In genomic region chr2:218290316-218291261, GRCh38 we compare ENCODE assay signal across 8 cellular contexts. TPM values are rescaled to one million over a fixed set of nuclear protein-coding genes. Genes with fewer than 3 reads are reported as not detected.
DNase-seq lines count a peak whose midpoint lies in the region; ATAC-seq and TF ChIP-seq lines count a peak whose summit lies in the region.

No MANE protein-coding gene starts in this region.

- no peaks in the 10 kb centered on the region for H3K27me3 ChIP-seq in effector memory CD4-positive, alpha-beta T cell (replicated peaks; ENCODE audit: control insufficient read depth, insufficient read depth, low read length, poor library complexity, severe bottlenecking)
- H3K27me3 ChIP-seq in prostate gland (replicated peaks; ENCODE audit: insufficient read depth) = no peaks in the 10 kb centered on the region

- ATAC-seq in GM19035 (IDR thresholded peaks at IDR 0.05; ENCODE audit: unreplicated experiment) = peak; percentile 42
- peak; percentile 55 for ATAC-seq in HG03175 (IDR thresholded peaks at IDR 0.05; ENCODE audit: unreplicated experiment)

- intact Hi-C loops in prostate gland (cut with DNase I) = loop anchor here (5.0 to 10.0 kb wide), 2 partner anchors 174 to 367 kb away; partner anchors contain the start of genes BCS1L and ZNF142

- H3K4me3 ChIP-seq in AG10803 (ENCODE audit: low read length) (peak overlapping the region; percentile 91), prostate gland (peak overlapping the region; percentile 75 to 79)
- peak overlapping the region; percentile 83 for H3K4me3 ChIP-seq in effector memory CD4-positive, alpha-beta T cell (ENCODE audit: insufficient read depth, low read depth, low read length, poor library complexity, severe bottlenecking)

- WGBS in prostate gland = 56% methylated on average over 12 of the region's 12 CpGs

- H3K27ac ChIP-seq in effector memory CD4-positive, alpha-beta T cell (ENCODE audit: insufficient read depth, low read length, poor library complexity, severe bottlenecking) = peak overlapping the region; percentile 99
- H3K27ac ChIP-seq in prostate gland = peak overlapping the region; percentile 94 to 96

- H3K9me3 ChIP-seq in effector memory CD4-positive, alpha-beta T cell (ENCODE audit: control insufficient read depth, low read length) = no peaks in the 10 kb centered on the region
- H3K9me3 ChIP-seq in prostate gland = no peaks in the 10 kb centered on the region

- no peaks in the 10 kb centered on the region for H3K36me3 ChIP-seq in effector memory CD4-positive, alpha-beta T cell (ENCODE audit: control insufficient read depth, insufficient read depth, low read length)
- H3K36me3 ChIP-seq in prostate gland = no peaks in the 10 kb centered on the region

- TF ChIP-seq CTCF in AG10803 (conservative IDR thresholded peaks at IDR 0.05; ENCODE audit: low read length) = no peak
- no peak for TF ChIP-seq CTCF in prostate gland (IDR thresholded peaks at IDR 0.05)

- H3K4me1 ChIP-seq in effector memory CD4-positive, alpha-beta T cell (ENCODE audit: control insufficient read depth, insufficient read depth, low read length, poor library complexity, severe bottlenecking) = peaks cover 55% of the 10 kb centered on the region
- H3K4me1 ChIP-seq in prostate gland (replicated peaks) = peaks cover 47% of the 10 kb centered on the region

- no peak for DNase-seq in AG10803 (ENCODE audit: low read depth)
- DNase-seq in T-helper 22 cell (ENCODE audit: low read depth) = peak; percentile 59
- peak; percentile 52 to 62 (median 60) for DNase-seq in effector memory CD4-positive, alpha-beta T cell
- DNase-seq in prostate gland (ENCODE audit: low spot score) = no peak
- no peak for DNase-seq in mucosa of gallbladder (ENCODE audit: low spot score)
- DNase-seq in activated CD4-positive, CD25-positive, alpha-beta regulatory T cell (lab: John Stamatoyannopoulos, UW) = no peak

- no peak for TF ChIP-seq POLR2A in prostate gland (IDR thresholded peaks at IDR 0.05)

RNA-seq across cellular contexts. Expression of gene TMBIM1, which starts 1.7 kb away (rescaled TPM):
- total RNA-seq in prostate gland (100 to 1,000 TPM; 139 to 193 TPM), mucosa of gallbladder (388 TPM)

RNA-seq across cellular contexts. Expression of gene PNKD, which starts 20.3 kb away (rescaled TPM):
- 100 to 1,000 TPM; 103 to 145 TPM for total RNA-seq in prostate gland
- 154 TPM for total RNA-seq in mucosa of gallbladder

RNA-seq across cellular contexts. Expression of gene AAMP, which starts 20.7 kb away (rescaled TPM):
- total RNA-seq in prostate gland (100 to 1,000 TPM; 217 to 237 TPM), mucosa of gallbladder (114 TPM)

RNA-seq across cellular contexts. Expression of gene GPBAR1, which starts 29.8 kb away (rescaled TPM):
- under 1 TPM in 1 of 2 donors, not detected in 1; 0.91 TPM for total RNA-seq in prostate gland
- total RNA-seq in mucosa of gallbladder = 49.3 TPM

Comparison
In these comparisons a context has a peak if more than half of its experiments do, and no peak if none do; other contexts are left out.
1. DNase-seq: peak in T-helper 22 cell (single experiment) and effector memory CD4-positive, alpha-beta T cell (3 of 3); none in AG10803 (single experiment), prostate gland (single experiment), mucosa of gallbladder (single experiment) and activated CD4-positive, CD25-positive, alpha-beta regulatory T cell (0 of 4).
2. Peak in every context shown above with its lines, with median percentiles within 50 percentile points of each other: H3K4me3 ChIP-seq.